ENCODE assay signal across 18 cellular contexts in the genomic region with DNA sequence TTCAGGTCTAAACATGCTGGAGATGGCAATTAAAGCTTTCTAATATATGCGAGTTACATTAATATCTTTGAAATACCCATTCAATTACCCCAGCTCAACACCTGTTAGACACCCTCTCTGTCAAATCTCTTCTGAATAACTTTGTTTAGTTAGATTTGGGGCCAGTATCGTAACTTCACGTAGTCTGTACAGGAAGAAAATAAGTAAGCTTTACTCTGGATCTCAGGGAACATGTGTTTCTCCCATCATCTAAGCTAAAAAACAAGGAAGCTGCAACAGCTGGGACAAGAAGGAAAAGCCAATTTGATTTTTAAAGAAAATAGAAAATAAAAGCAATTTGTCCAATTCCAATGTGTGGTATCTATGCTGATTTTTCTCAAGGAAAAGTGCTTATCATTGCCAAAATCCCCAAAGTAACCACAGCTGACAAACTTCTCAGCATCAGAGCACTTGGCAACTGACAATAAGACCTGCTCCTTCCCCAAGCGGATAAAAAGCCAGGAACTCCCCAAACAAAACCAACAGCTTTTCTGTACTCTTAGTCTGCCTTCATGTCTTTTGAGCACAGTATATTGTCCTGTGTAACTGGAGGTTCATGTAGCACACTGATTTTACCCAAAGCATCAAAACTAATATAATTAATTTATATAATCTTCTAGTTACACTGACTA.
"Had no signal": no experiment of that assay in that cellular context is flagged by ENCODE, and none has a peak within 500 bp of the region (broad histone marks: within the 10 kb centered on the region; RNA-seq: fewer than 3 reads in every experiment).

No MANE protein-coding gene starts in this region.

- ATAC-seq: foreskin keratinocyte; left lobe of liver; lower lobe of right lung; natural killer cell; right lobe of liver; stimulated activated effector memory CD8-positive, alpha-beta T cell treated with anti-CD3 and anti-CD28 coated beads, Interleukin-12 subunit alpha, Interleukin-12 subunit beta, amount 100 ng/mL, for 72 hours; stimulated activated naive CD8-positive, alpha-beta T cell treated with anti-CD3 and anti-CD28 coated beads, Interleukin-15, Interleukin-2, amounts not matched to agents 100 U/mL and 50 U/mL, for 24 hours had no signal

- H3K4me1 ChIP-seq: foreskin keratinocyte had no signal

- DNase-seq: effector CD4-positive, alpha-beta T cell; endodermal cell; head of caudate nucleus; hypothalamus; lower lobe of right lung; natural killer cell; right lobe of liver; stimulated activated CD4-positive, alpha-beta T cell treated with anti-CD3 and anti-CD28 coated beads, Interleukin-4, amount 100 ng/mL, for 1 hour; stimulated activated CD8-positive, alpha-beta memory T cell treated with anti-CD3 and anti-CD28 coated beads, Interleukin-4, amount 100 ng/mL, for 48 hours; stimulated activated naive CD8-positive, alpha-beta T cell treated with anti-CD3 and anti-CD28 coated beads, Interleukin-15, Interleukin-2, amounts not matched to agents 100 U/mL and 50 U/mL, for 24 hours; thyroid gland had no signal

- H3K4me3 ChIP-seq: coronary artery, lower lobe of right lung, right lobe of liver, suprapubic skin, thyroid gland had no signal

- H3K27ac ChIP-seq: coronary artery, foreskin keratinocyte, lower lobe of right lung, right lobe of liver, suprapubic skin, thyroid gland had no signal

- H3K9me3 ChIP-seq: lower lobe of right lung, right lobe of liver, suprapubic skin, thyroid gland had no signal

- H3K36me3 ChIP-seq: lower lobe of right lung, right lobe of liver, suprapubic skin, thyroid gland had no signal

- H3K27me3 ChIP-seq: foreskin keratinocyte, right lobe of liver, suprapubic skin, thyroid gland had no signal

- FAIRE-seq: endothelial cell of umbilical vein, urothelium cell line had no signal
